Comparison of ENCODE assay signal across 16 cellular contexts in genomic region chr7:90966346-90966745, GRCh38.
"Had no signal": no experiment of that assay in that cellular context is flagged by ENCODE, and none has a peak within 500 bp of the region (broad histone marks: within the 10 kb centered on the region; RNA-seq: fewer than 3 reads in every experiment).

No MANE protein-coding gene starts in this region.

- DNase-seq: activated CD4-positive, alpha-beta memory T cell treated with anti-CD3 and anti-CD28 coated beads for 36 hours; activated CD4-positive, alpha-beta T cell treated with anti-CD3 and anti-CD28 coated beads for 4 hours; activated T-cell treated with anti-CD3 and anti-CD28 coated beads for 4 hours; amniotic stem cell; effector CD8-positive, alpha-beta T cell; natural killer cell; occipital lobe; posterior cingulate gyrus; spleen; stimulated activated naive CD8-positive, alpha-beta T cell treated with anti-CD3 and anti-CD28 coated beads, Interleukin-15, Interleukin-2, amounts not matched to agents 100 U/mL and 50 U/mL, for 24 hours; T-helper 2 cell; transverse colon had no signal

- H3K27ac ChIP-seq: esophagus muscularis mucosa, spleen, transverse colon, vagina had no signal

- H3K36me3 ChIP-seq: esophagus muscularis mucosa, spleen, transverse colon, vagina had no signal

- H3K27me3 Mint-ChIP-seq: activated CD4-positive, alpha-beta memory T cell treated with anti-CD3 and anti-CD28 coated beads for 36 hours; activated naive CD8-positive, alpha-beta T cell; dendritic cell treated with granulocyte-macrophage colony-stimulating factor and Interleukin-4, amounts not matched to agents 40 ng/mL and 50 ng/mL, for 4 days had no signal

- H3K4me3 Mint-ChIP-seq: activated CD4-positive, alpha-beta memory T cell treated with anti-CD3 and anti-CD28 coated beads for 36 hours; activated naive CD8-positive, alpha-beta T cell; dendritic cell treated with granulocyte-macrophage colony-stimulating factor and Interleukin-4, amounts not matched to agents 40 ng/mL and 50 ng/mL, for 4 days; natural killer cell had no signal

- H3K4me1 ChIP-seq: esophagus muscularis mucosa, spleen, transverse colon, vagina had no signal

- H3K4me1 Mint-ChIP-seq: natural killer cell had no signal

- H3K4me3 ChIP-seq: esophagus muscularis mucosa, spleen, transverse colon, vagina had no signal

- H3K36me3 Mint-ChIP-seq: activated CD4-positive, alpha-beta memory T cell treated with anti-CD3 and anti-CD28 coated beads for 36 hours; activated naive CD8-positive, alpha-beta T cell; natural killer cell had no signal

- H3K9me3 ChIP-seq: esophagus muscularis mucosa, spleen, transverse colon, vagina had no signal

- ATAC-seq: natural killer cell; stimulated activated naive CD8-positive, alpha-beta T cell treated with anti-CD3 and anti-CD28 coated beads, Interleukin-15, Interleukin-2, amounts not matched to agents 100 U/mL and 50 U/mL, for 24 hours had no signal

- H3K9me3 Mint-ChIP-seq: activated CD4-positive, alpha-beta memory T cell treated with anti-CD3 and anti-CD28 coated beads for 36 hours; dendritic cell treated with granulocyte-macrophage colony-stimulating factor and Interleukin-4, amounts not matched to agents 40 ng/mL and 50 ng/mL, for 4 days had no signal

- H3K27me3 ChIP-seq: esophagus muscularis mucosa, spleen, transverse colon, vagina had no signal

- H3K27ac Mint-ChIP-seq: activated CD4-positive, alpha-beta memory T cell treated with anti-CD3 and anti-CD28 coated beads for 36 hours; activated naive CD8-positive, alpha-beta T cell; dendritic cell treated with granulocyte-macrophage colony-stimulating factor and Interleukin-4, amounts not matched to agents 40 ng/mL and 50 ng/mL, for 4 days; natural killer cell had no signal
